2 cellular contexts compared by ENCODE assay signal in the genomic region with DNA sequence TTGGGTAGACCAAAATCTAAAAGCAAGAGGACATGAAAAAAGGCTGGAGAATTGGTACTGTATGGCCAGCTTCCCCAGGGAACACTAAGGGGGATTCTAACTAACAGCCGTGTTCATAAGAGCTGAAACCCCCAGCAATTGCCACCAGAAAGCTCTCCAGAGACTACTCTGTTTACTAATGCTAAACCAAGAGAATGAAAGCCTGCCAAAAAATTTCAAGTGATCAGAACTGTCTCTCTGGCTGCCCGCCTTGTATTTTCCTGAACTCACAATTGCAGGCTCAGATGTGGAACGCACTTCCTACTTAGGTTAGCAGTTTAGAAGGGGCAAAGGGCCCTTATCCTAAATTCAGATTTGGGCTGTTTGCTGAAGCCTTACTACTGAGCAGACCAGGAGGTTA.
TF ChIP-seq lines count a peak whose summit lies in the region.

No MANE protein-coding gene starts in this region.

TF ChIP-seq in IMR-90, 13 proteins besides CTCF, POLR2A, EP300 and RAD21:
- TF ChIP-seq, protein P1, sequence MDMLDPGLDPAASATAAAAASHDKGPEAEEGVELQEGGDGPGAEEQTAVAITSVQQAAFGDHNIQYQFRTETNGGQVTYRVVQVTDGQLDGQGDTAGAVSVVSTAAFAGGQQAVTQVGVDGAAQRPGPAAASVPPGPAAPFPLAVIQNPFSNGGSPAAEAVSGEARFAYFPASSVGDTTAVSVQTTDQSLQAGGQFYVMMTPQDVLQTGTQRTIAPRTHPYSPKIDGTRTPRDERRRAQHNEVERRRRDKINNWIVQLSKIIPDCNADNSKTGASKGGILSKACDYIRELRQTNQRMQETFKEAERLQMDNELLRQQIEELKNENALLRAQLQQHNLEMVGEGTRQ (IDR thresholded peaks at IDR 0.05; ENCODE audit: low read depth, low read length), result no peak
- TF ChIP-seq RCOR1 (IDR thresholded peaks at IDR 0.05; ENCODE audit: insufficient replicate concordance, low read length), result no peak
- no peak for TF ChIP-seq CEBPB (IDR thresholded peaks at IDR 0.05; ENCODE audit: low read depth, low read length)
- no peak for TF ChIP-seq MAZ (IDR thresholded peaks at IDR 0.05; ENCODE audit: borderline replicate concordance, low read depth, low read length)
- TF ChIP-seq RFX5 (IDR thresholded peaks at IDR 0.05; ENCODE audit: low read depth, low read length), result no peak
- TF ChIP-seq BHLHE40 (IDR thresholded peaks at IDR 0.05; ENCODE audit: low read depth, low read length), result no peak
- TF ChIP-seq FOS (IDR thresholded peaks at IDR 0.05; ENCODE audit: low read depth, low read length), result no peak
- no peak for TF ChIP-seq CHD1 (IDR thresholded peaks at IDR 0.05; ENCODE audit: low read depth, low read length)
- TF ChIP-seq NFE2L2 (IDR thresholded peaks at IDR 0.05; ENCODE audit: low read depth, low read length), result no peak
- TF ChIP-seq, protein P2, sequence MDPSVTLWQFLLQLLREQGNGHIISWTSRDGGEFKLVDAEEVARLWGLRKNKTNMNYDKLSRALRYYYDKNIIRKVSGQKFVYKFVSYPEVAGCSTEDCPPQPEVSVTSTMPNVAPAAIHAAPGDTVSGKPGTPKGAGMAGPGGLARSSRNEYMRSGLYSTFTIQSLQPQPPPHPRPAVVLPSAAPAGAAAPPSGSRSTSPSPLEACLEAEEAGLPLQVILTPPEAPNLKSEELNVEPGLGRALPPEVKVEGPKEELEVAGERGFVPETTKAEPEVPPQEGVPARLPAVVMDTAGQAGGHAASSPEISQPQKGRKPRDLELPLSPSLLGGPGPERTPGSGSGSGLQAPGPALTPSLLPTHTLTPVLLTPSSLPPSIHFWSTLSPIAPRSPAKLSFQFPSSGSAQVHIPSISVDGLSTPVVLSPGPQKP (IDR thresholded peaks at IDR 0.05; ENCODE audit: borderline replicate concordance, low read depth, low read length), result no peak
- no peak for TF ChIP-seq MXI1 (IDR thresholded peaks at IDR 0.05; ENCODE audit: borderline replicate concordance, low read depth, low read length)
- no peak for TF ChIP-seq SMC3 (IDR thresholded peaks at IDR 0.05; ENCODE audit: low read depth, low read length)
- TF ChIP-seq MAFK (IDR thresholded peaks at IDR 0.05; ENCODE audit: low read depth, low read length), result no peak
TF ChIP-seq in IMR-90: peak in this region for 0.

TF ChIP-seq in WTC11, 78 proteins besides CTCF, POLR2A, EP300 and RAD21:
- TF ChIP-seq ZNF671 (CRISPR knock-in tag; IDR thresholded peaks at IDR 0.05) (no peak), FOXJ3 (CRISPR knock-in tag; IDR thresholded peaks at IDR 0.05; ENCODE audit: borderline replicate concordance) (no peak), FOXP1 (CRISPR knock-in tag; IDR thresholded peaks at IDR 0.05; ENCODE audit: borderline replicate concordance) (no peak), TCF7 (CRISPR knock-in tag; IDR thresholded peaks at IDR 0.05; ENCODE audit: low read depth) (no peak), HMGA2 (CRISPR knock-in tag; IDR thresholded peaks at IDR 0.05) (no peak)
- TF ChIP-seq, protein P3, sequence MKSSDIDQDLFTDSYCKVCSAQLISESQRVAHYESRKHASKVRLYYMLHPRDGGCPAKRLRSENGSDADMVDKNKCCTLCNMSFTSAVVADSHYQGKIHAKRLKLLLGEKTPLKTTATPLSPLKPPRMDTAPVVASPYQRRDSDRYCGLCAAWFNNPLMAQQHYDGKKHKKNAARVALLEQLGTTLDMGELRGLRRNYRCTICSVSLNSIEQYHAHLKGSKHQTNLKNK (CRISPR knock-in tag; IDR thresholded peaks at IDR 0.05), result no peak
- TF ChIP-seq, protein P4, sequence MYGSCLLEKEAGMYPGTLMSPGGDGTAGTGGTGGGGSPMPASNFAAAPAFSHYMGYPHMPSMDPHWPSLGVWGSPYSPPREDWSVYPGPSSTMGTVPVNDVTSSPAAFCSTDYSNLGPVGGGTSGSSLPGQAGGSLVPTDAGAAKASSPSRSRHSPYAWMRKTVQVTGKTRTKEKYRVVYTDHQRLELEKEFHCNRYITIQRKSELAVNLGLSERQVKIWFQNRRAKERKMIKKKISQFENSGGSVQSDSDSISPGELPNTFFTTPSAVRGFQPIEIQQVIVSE (CRISPR knock-in tag; IDR thresholded peaks at IDR 0.05; ENCODE audit: borderline replicate concordance), result no peak
- TF ChIP-seq, protein P5, sequence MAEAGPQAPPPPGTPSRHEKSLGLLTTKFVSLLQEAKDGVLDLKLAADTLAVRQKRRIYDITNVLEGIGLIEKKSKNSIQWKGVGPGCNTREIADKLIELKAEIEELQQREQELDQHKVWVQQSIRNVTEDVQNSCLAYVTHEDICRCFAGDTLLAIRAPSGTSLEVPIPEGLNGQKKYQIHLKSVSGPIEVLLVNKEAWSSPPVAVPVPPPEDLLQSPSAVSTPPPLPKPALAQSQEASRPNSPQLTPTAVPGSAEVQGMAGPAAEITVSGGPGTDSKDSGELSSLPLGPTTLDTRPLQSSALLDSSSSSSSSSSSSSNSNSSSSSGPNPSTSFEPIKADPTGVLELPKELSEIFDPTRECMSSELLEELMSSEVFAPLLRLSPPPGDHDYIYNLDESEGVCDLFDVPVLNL (CRISPR knock-in tag; IDR thresholded peaks at IDR 0.05; ENCODE audit: borderline replicate concordance, low read depth), result no peak
